Comparison of ENCODE assay signal across 8 cellular contexts in genomic region chr12:123237646-123238329, GRCh38. TPM values are rescaled to one million over a fixed set of nuclear protein-coding genes. Genes with fewer than 3 reads are reported as not detected.
A peak's percentile ranks its signal among the peaks of the same experiment; 100 is the strongest.
DNase-seq lines count a peak whose midpoint lies in the region; ATAC-seq, FAIRE-seq and TF ChIP-seq lines count a peak whose summit lies in the region.

No MANE protein-coding gene starts in this region.

- H3K4me3 ChIP-seq in epithelial cell of esophagus (ENCODE audit: low read length), result no peak overlapping the region

- peak overlapping the region; percentile 62 for H3K4me3 Mint-ChIP-seq in activated CD8-positive, alpha-beta memory T cell treated with anti-CD3 and anti-CD28 coated beads, Interleukin-2, amount 10 ng/mL, durations not matched to agents 7 days and 5 days
- H3K4me3 Mint-ChIP-seq in natural killer cell treated with Interleukin-12 subunit alpha and Interleukin-12 subunit beta and Interleukin-15 and Interleukin-18, amount 100 ng/mL, for 72 hours, result peak overlapping the region; percentile 26

- TF ChIP-seq POLR2A in GM12892 (IDR thresholded peaks at IDR 0.05; ENCODE audit: low read depth, low read length), result no peak

- H3K9me3 Mint-ChIP-seq in activated CD8-positive, alpha-beta memory T cell treated with anti-CD3 and anti-CD28 coated beads, Interleukin-2, amount 10 ng/mL, durations not matched to agents 7 days and 5 days (ENCODE audit: low read depth), result no peaks in the 10 kb centered on the region
- no peaks in the 10 kb centered on the region for H3K9me3 Mint-ChIP-seq in natural killer cell treated with Interleukin-12 subunit alpha and Interleukin-12 subunit beta and Interleukin-15 and Interleukin-18, amount 100 ng/mL, for 72 hours

- peaks cover 51% of the 10 kb centered on the region for H3K36me3 Mint-ChIP-seq in activated CD8-positive, alpha-beta memory T cell treated with anti-CD3 and anti-CD28 coated beads, Interleukin-2, amount 10 ng/mL, durations not matched to agents 7 days and 5 days
- peaks cover 12% of the 10 kb centered on the region for H3K36me3 Mint-ChIP-seq in natural killer cell treated with Interleukin-12 subunit alpha and Interleukin-12 subunit beta and Interleukin-15 and Interleukin-18, amount 100 ng/mL, for 72 hours

- peak; percentile 79 for TF ChIP-seq CTCF in epithelial cell of esophagus (IDR thresholded peaks at IDR 0.05; ENCODE audit: insufficient read depth, low read depth, low read length, missing control alignments)

- peak; percentile 69 for FAIRE-seq in GM12892 (lab: Jason Lieb, UNC)

- in situ Hi-C loops in ACHN (cut with HindIII; ENCODE audit: low pct_ligation_motif_present, low pct_unique_long_range_greater_than_20kb, low sequenced_read_pairs), result loop anchor here (25.0 kb wide), 1 partner anchor 200 kb away; no protein-coding TSS in a partner anchor

- H3K4me1 Mint-ChIP-seq in activated CD8-positive, alpha-beta memory T cell treated with anti-CD3 and anti-CD28 coated beads, Interleukin-2, amount 10 ng/mL, durations not matched to agents 7 days and 5 days, result peaks cover 54% of the 10 kb centered on the region
- peaks cover 19 to 33% of the 10 kb centered on the region in 2 donors for H3K4me1 Mint-ChIP-seq in natural killer cell treated with Interleukin-12 subunit alpha and Interleukin-12 subunit beta and Interleukin-15 and Interleukin-18, amount 100 ng/mL, for 72 hours (ENCODE audit: low read depth in 2 of 2)

- CTCF ChIA-PET in activated CD8-positive, alpha-beta memory T cell treated with anti-CD3 and anti-CD28 coated beads, Interleukin-2, amount 10 ng/mL, durations not matched to agents 7 days and 5 days (lab: Charles Lee), result interaction anchor here (0.5 to 6.3 kb wide), 50 partner anchors 10 to 444 kb away, joined by 3 to 55 read pairs (median 4); partner anchors contain the start of genes ARL6IP4, KMT5A, OGFOD2 and PITPNM2

- ATAC-seq in activated CD8-positive, alpha-beta memory T cell treated with anti-CD3 and anti-CD28 coated beads, Interleukin-2, amount 10 ng/mL, durations not matched to agents 7 days and 5 days, result no peak
- ATAC-seq in natural killer cell treated with Interleukin-12 subunit alpha and Interleukin-12 subunit beta and Interleukin-15 and Interleukin-18, amount 100 ng/mL, for 72 hours, result no peak
- ATAC-seq in stimulated activated naive CD8-positive, alpha-beta T cell treated with anti-CD3 and anti-CD28 coated beads, Interleukin-15, Interleukin-2, amounts not matched to agents 100 U/mL and 50 U/mL, for 24 hours, result peak; percentile 25

- H3K27ac Mint-ChIP-seq in activated CD8-positive, alpha-beta memory T cell treated with anti-CD3 and anti-CD28 coated beads, Interleukin-2, amount 10 ng/mL, durations not matched to agents 7 days and 5 days, result peak overlapping the region; percentile 88
- H3K27ac Mint-ChIP-seq in natural killer cell treated with Interleukin-12 subunit alpha and Interleukin-12 subunit beta and Interleukin-15 and Interleukin-18, amount 100 ng/mL, for 72 hours, result peak overlapping the region; percentile 63 to 78

- no peaks in the 10 kb centered on the region for H3K27me3 Mint-ChIP-seq in activated CD8-positive, alpha-beta memory T cell treated with anti-CD3 and anti-CD28 coated beads, Interleukin-2, amount 10 ng/mL, durations not matched to agents 7 days and 5 days
- no peaks in the 10 kb centered on the region for H3K27me3 Mint-ChIP-seq in natural killer cell treated with Interleukin-12 subunit alpha and Interleukin-12 subunit beta and Interleukin-15 and Interleukin-18, amount 100 ng/mL, for 72 hours

- DNase-seq in ACHN (peak; percentile 73), GM12892 (ENCODE audit: insufficient read length) (no peak), NCI-H69 (lab: John Stamatoyannopoulos, UW) (peak; percentile 71), epithelial cell of esophagus (ENCODE audit: low read depth) (peak; percentile 86), SKM-1 (lab: John Stamatoyannopoulos, UW; ENCODE audit: unreplicated experiment) (no peak)
- peak; percentile 84 for DNase-seq in activated CD8-positive, alpha-beta memory T cell treated with anti-CD3 and anti-CD28 coated beads, Interleukin-2, amount 10 ng/mL, durations not matched to agents 7 days and 5 days
- no peak for DNase-seq in natural killer cell treated with Interleukin-12 subunit alpha and Interleukin-12 subunit beta and Interleukin-15 and Interleukin-18, amount 100 ng/mL, for 72 hours (ENCODE audit: low spot score)
- peak; percentile 78 for DNase-seq in stimulated activated naive CD8-positive, alpha-beta T cell treated with anti-CD3 and anti-CD28 coated beads, Interleukin-15, Interleukin-2, amounts not matched to agents 100 U/mL and 50 U/mL, for 24 hours

RNA-seq across cellular contexts. Expression of gene MTRFR, which starts 4.6 kb away (rescaled TPM):
- 18.1 TPM for polyA plus RNA-seq in GM12892 (2012; ENCODE audit: missing spikeins)
- 10 to 100 TPM; 29.5 to 31.7 TPM for total RNA-seq in activated CD8-positive, alpha-beta memory T cell treated with anti-CD3 and anti-CD28 coated beads, Interleukin-2, amount 10 ng/mL, durations not matched to agents 7 days and 5 days
- total RNA-seq in natural killer cell treated with Interleukin-12 subunit alpha and Interleukin-12 subunit beta and Interleukin-15 and Interleukin-18, amount 100 ng/mL, for 72 hours, result 10 to 100 TPM; 17.9 to 37.6 TPM

RNA-seq across cellular contexts. Expression of gene MPHOSPH9, which starts 4.8 kb away (rescaled TPM):
- 30.1 TPM for polyA plus RNA-seq in GM12892 (2012; ENCODE audit: missing spikeins)
- 100 to 1,000 TPM; 129 to 186 TPM for total RNA-seq in activated CD8-positive, alpha-beta memory T cell treated with anti-CD3 and anti-CD28 coated beads, Interleukin-2, amount 10 ng/mL, durations not matched to agents 7 days and 5 days
- total RNA-seq in natural killer cell treated with Interleukin-12 subunit alpha and Interleukin-12 subunit beta and Interleukin-15 and Interleukin-18, amount 100 ng/mL, for 72 hours, result 100 to 1,000 TPM in 1 of 2 donors, 10 to 100 TPM in 1; 50.1 to 117 TPM

RNA-seq across cellular contexts. Expression of gene CDK2AP1, which starts 33.9 kb away (rescaled TPM):
- polyA plus RNA-seq in GM12892 (2012; ENCODE audit: missing spikeins), result 34.1 TPM
- 10 to 100 TPM; 30.5 to 48.5 TPM for total RNA-seq in activated CD8-positive, alpha-beta memory T cell treated with anti-CD3 and anti-CD28 coated beads, Interleukin-2, amount 10 ng/mL, durations not matched to agents 7 days and 5 days
- 10 to 100 TPM; 22.4 to 32.0 TPM for total RNA-seq in natural killer cell treated with Interleukin-12 subunit alpha and Interleukin-12 subunit beta and Interleukin-15 and Interleukin-18, amount 100 ng/mL, for 72 hours

Comparison
In these comparisons a context has a peak if more than half of its experiments do, and no peak if none do; other contexts are left out.
1. DNase-seq: peak in ACHN (single experiment), NCI-H69 (single experiment), activated CD8-positive, alpha-beta memory T cell treated with anti-CD3 and anti-CD28 coated beads, Interleukin-2, amount 10 ng/mL, durations not matched to agents 7 days and 5 days (single experiment), epithelial cell of esophagus (single experiment) and stimulated activated naive CD8-positive, alpha-beta T cell treated with anti-CD3 and anti-CD28 coated beads, Interleukin-15, Interleukin-2, amounts not matched to agents 100 U/mL and 50 U/mL, for 24 hours (single experiment); none in GM12892 (single experiment), natural killer cell treated with Interleukin-12 subunit alpha and Interleukin-12 subunit beta and Interleukin-15 and Interleukin-18, amount 100 ng/mL, for 72 hours (single experiment) and SKM-1 (single experiment).